1 cellular context compared by ENCODE assay signal in genomic region chr2:216194561-216194960, GRCh38.
TF ChIP-seq lines count a peak whose summit lies in the region.

No MANE protein-coding gene starts in this region.

TF ChIP-seq in H1, 55 proteins besides CTCF, POLR2A, EP300 and RAD21 (continued from another document):
- TF ChIP-seq CTBP2 (IDR thresholded peaks at IDR 0.05; ENCODE audit: borderline replicate concordance, insufficient read depth, insufficient read length, low read length), result no peak
TF ChIP-seq in H1: peak in this region for 1.
